2 cellular contexts compared by ENCODE assay signal in genomic region chr3:139670196-139670595, GRCh38.
TF ChIP-seq lines count a peak whose summit lies in the region.

No MANE protein-coding gene starts in this region.

TF ChIP-seq in GM23338, 12 proteins besides CTCF, POLR2A, EP300 and RAD21:
- TF ChIP-seq POLR2AphosphoS5 (IDR thresholded peaks at IDR 0.05; ENCODE audit: low read depth) (no peak), ZNF114 (CRISPR knock-in tag; IDR thresholded peaks at IDR 0.05) (no peak), EZH2 (IDR thresholded peaks at IDR 0.05; ENCODE audit: low read depth, unreplicated experiment) (no peak), STAT1 (IDR thresholded peaks at IDR 0.05; ENCODE audit: unreplicated experiment) (no peak), REST (IDR thresholded peaks at IDR 0.05; ENCODE audit: unreplicated experiment) (no peak), CREB1 (CRISPR knock-in tag; IDR thresholded peaks at IDR 0.05; ENCODE audit: low read depth) (no peak), JUNB (IDR thresholded peaks at IDR 0.05; ENCODE audit: unreplicated experiment) (no peak)
- TF ChIP-seq, protein P1, sequence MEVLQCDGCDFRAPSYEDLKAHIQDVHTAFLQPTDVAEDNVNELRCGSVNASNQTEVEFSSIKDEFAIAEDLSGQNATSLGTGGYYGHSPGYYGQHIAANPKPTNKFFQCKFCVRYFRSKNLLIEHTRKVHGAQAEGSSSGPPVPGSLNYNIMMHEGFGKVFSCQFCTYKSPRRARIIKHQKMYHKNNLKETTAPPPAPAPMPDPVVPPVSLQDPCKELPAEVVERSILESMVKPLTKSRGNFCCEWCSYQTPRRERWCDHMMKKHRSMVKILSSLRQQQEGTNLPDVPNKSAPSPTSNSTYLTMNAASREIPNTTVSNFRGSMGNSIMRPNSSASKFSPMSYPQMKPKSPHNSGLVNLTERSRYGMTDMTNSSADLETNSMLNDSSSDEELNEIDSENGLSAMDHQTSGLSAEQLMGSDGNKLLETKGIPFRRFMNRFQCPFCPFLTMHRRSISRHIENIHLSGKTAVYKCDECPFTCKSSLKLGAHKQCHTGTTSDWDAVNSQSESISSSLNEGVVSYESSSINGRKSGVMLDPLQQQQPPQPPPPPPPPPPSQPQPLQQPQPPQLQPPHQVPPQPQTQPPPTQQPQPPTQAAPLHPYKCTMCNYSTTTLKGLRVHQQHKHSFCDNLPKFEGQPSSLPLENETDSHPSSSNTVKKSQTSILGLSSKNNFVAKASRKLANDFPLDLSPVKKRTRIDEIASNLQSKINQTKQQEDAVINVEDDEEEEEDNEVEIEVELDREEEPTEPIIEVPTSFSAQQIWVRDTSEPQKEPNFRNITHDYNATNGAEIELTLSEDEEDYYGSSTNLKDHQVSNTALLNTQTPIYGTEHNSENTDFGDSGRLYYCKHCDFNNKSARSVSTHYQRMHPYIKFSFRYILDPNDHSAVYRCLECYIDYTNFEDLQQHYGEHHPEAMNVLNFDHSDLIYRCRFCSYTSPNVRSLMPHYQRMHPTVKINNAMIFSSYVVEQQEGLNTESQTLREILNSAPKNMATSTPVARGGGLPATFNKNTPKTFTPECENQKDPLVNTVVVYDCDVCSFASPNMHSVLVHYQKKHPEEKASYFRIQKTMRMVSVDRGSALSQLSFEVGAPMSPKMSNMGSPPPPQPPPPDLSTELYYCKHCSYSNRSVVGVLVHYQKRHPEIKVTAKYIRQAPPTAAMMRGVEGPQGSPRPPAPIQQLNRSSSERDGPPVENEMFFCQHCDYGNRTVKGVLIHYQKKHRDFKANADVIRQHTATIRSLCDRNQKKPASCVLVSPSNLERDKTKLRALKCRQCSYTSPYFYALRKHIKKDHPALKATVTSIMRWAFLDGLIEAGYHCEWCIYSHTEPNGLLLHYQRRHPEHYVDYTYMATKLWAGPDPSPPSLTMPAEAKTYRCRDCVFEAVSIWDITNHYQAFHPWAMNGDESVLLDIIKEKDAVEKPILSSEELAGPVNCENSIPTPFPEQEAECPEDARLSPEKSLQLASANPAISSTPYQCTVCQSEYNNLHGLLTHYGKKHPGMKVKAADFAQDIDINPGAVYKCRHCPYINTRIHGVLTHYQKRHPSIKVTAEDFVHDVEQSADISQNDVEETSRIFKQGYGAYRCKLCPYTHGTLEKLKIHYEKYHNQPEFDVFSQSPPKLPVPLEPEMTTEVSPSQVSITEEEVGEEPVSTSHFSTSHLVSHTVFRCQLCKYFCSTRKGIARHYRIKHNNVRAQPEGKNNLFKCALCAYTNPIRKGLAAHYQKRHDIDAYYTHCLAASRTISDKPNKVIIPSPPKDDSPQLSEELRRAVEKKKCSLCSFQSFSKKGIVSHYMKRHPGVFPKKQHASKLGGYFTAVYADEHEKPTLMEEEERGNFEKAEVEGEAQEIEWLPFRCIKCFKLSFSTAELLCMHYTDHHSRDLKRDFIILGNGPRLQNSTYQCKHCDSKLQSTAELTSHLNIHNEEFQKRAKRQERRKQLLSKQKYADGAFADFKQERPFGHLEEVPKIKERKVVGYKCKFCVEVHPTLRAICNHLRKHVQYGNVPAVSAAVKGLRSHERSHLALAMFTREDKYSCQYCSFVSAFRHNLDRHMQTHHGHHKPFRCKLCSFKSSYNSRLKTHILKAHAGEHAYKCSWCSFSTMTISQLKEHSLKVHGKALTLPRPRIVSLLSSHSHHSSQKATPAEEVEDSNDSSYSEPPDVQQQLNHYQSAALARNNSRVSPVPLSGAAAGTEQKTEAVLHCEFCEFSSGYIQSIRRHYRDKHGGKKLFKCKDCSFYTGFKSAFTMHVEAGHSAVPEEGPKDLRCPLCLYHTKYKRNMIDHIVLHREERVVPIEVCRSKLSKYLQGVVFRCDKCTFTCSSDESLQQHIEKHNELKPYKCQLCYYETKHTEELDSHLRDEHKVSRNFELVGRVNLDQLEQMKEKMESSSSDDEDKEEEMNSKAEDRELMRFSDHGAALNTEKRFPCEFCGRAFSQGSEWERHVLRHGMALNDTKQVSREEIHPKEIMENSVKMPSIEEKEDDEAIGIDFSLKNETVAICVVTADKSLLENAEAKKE (CRISPR knock-in tag; IDR thresholded peaks at IDR 0.05) = no peak
- TF ChIP-seq, protein P2, sequence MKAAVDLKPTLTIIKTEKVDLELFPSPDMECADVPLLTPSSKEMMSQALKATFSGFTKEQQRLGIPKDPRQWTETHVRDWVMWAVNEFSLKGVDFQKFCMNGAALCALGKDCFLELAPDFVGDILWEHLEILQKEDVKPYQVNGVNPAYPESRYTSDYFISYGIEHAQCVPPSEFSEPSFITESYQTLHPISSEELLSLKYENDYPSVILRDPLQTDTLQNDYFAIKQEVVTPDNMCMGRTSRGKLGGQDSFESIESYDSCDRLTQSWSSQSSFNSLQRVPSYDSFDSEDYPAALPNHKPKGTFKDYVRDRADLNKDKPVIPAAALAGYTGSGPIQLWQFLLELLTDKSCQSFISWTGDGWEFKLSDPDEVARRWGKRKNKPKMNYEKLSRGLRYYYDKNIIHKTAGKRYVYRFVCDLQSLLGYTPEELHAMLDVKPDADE (IDR thresholded peaks at IDR 0.05) = no peak

TF ChIP-seq in K562, 482 proteins besides CTCF, POLR2A, EP300 and RAD21:
- no peak for TF ChIP-seq ZBTB11 (CRISPR knock-in tag; IDR thresholded peaks at IDR 0.05)
- TF ChIP-seq ZNF239 (CRISPR knock-in tag; IDR thresholded peaks at IDR 0.05) = peak; percentile 71; the same call in 1 of the 2 replicates
- TF ChIP-seq, protein P3, sequence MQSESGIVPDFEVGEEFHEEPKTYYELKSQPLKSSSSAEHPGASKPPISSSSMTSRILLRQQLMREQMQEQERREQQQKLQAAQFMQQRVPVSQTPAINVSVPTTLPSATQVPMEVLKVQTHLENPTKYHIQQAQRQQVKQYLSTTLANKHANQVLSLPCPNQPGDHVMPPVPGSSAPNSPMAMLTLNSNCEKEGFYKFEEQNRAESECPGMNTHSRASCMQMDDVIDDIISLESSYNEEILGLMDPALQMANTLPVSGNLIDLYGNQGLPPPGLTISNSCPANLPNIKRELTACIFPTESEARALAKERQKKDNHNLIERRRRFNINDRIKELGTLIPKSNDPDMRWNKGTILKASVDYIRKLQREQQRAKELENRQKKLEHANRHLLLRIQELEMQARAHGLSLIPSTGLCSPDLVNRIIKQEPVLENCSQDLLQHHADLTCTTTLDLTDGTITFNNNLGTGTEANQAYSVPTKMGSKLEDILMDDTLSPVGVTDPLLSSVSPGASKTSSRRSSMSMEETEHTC (IDR thresholded peaks at IDR 0.05) = no peak
- no peak for TF ChIP-seq ARID1B (IDR thresholded peaks at IDR 0.05)
- TF ChIP-seq SMC3 (conservative IDR thresholded peaks at IDR 0.05; ENCODE audit: insufficient read depth, low read depth, low read length) = no peak
- no peak for TF ChIP-seq BHLHE40 (IDR thresholded peaks at IDR 0.05; ENCODE audit: low read length)
